ENCODE assay signal across 1 cellular context in genomic region chr1:165843304-165843703, GRCh38.
TF ChIP-seq lines count a peak whose summit lies in the region.

No MANE protein-coding gene starts in this region.

TF ChIP-seq in SK-N-SH treated with all-trans-retinoic acid at 6 μM for 48 hours, 23 proteins besides CTCF, POLR2A, EP300 and RAD21 (continued from another document):
- TF ChIP-seq TSHZ2 (CRISPR knock-in tag; IDR thresholded peaks at IDR 0.05) (no peak), ARNTL (CRISPR knock-in tag; IDR thresholded peaks at IDR 0.05; ENCODE audit: borderline replicate concordance, low read depth) (no peak), ZNF70 (CRISPR knock-in tag; IDR thresholded peaks at IDR 0.05) (no peak), PATZ1 (CRISPR knock-in tag; IDR thresholded peaks at IDR 0.05; ENCODE audit: borderline replicate concordance) (no peak), BACH2 (CRISPR knock-in tag; IDR thresholded peaks at IDR 0.05; ENCODE audit: borderline replicate concordance) (no peak)
